In the genomic region with DNA sequence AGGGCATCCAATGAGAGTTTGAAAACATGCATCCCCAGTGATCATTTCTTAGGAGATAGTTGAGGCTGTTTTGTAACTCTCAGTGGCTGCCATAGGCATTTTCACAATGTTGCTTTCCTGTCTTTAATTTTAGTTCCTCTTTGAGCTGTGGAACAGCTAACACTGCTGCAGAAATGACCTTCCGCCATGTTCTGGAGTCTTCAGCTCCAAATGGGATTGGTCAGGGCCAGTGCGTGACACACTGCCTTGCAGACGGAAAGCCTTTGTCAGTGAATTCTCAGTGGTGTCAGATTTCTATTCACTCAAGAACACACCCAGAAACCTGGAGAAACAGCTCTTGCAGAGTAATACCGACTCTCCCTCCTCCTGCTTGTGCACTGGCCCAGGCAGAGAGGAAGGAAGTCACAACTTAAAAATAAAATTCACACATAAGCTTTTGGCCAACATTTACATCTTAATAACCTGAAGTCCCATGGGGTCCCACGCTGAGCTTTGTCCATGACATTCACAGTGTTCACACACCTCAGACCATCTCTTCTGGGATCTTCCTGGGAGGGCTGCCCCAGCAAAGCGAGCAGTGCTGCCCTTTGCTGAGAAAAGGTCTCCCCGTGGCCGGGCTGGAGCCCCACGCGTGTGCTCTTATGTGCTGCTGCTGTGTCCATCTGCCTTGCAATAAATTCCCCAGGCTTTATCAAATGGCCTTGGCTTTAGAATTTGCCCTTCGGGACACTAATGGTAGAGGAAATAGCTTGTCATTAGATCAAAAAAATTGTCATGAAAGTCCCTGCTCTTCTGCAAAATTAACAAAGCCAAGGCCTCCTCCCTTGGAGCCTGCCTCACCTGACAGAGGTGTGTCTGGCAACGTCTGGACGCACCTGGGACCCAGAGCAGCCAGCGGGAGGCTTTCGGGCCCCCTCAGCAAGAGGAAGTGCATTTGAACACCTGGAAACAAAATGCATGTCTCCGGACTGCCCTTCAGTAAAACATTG, we compare ENCODE assay signal across 9 cellular contexts.
DNase-seq lines count a peak whose midpoint lies in the region; ATAC-seq, FAIRE-seq and TF ChIP-seq lines count a peak whose summit lies in the region.
"Had no signal": no experiment of that assay in that cellular context is flagged by ENCODE, and none has a peak within 500 bp of the region (broad histone marks: within the 10 kb centered on the region; RNA-seq: fewer than 3 reads in every experiment).

No MANE protein-coding gene starts in this region.

- peak overlapping the region; percentile 61 for H2AFZ ChIP-seq in endothelial cell of umbilical vein (ENCODE audit: low read depth, low read length)

- CTCF ChIA-PET in endothelial cell of umbilical vein (lab: Charles Lee), result interaction anchor here (0.9 to 1.2 kb wide), 4 partner anchors 16 to 107 kb away, joined by 3 to 4 read pairs (median 3); no protein-coding TSS in a partner anchor
- CTCF ChIA-PET in naive thymus-derived CD4-positive, alpha-beta T cell (lab: Charles Lee), result no interaction called here

- TF ChIP-seq CTCF in endothelial cell of umbilical vein (IDR thresholded peaks at IDR 0.05; ENCODE audit: extremely low read depth in 1 of 2, insufficient read depth in 1 of 2, low read depth in 1 of 2, low read length in 2 of 2), result no peak

- H3K9me3 Mint-ChIP-seq in naive thymus-derived CD4-positive, alpha-beta T cell, result no peaks in the 10 kb centered on the region
- H3K9me3 Mint-ChIP-seq: activated naive CD8-positive, alpha-beta T cell treated with anti-CD3 and anti-CD28 coated beads, Interleukin-2, amount 10 ng/mL, durations not matched to agents 7 days and 5 days had no signal

- H4K20me1 ChIP-seq in endothelial cell of umbilical vein (replicated peaks; ENCODE audit: control insufficient read depth, extremely low read depth, insufficient read depth, low read length), result no peaks in the 10 kb centered on the region

- H3K9me1 ChIP-seq in endothelial cell of umbilical vein (replicated peaks; ENCODE audit: control insufficient read depth, extremely low read depth, insufficient read depth, low read length), result no peaks in the 10 kb centered on the region

- H3K4me2 ChIP-seq in endothelial cell of umbilical vein (ENCODE audit: insufficient read depth, low read length), result no peak overlapping the region

- BruUV-seq in endothelial cell of umbilical vein (replicated peaks; lab: Mats Ljungman, UMichigan), result no TSS peak

- H3K4me1 Mint-ChIP-seq in naive thymus-derived CD4-positive, alpha-beta T cell, result peaks cover 4 to 25% (median 16%) of the 10 kb centered on the region in 7 donors

- no peak overlapping the region for H3K4me3 ChIP-seq in endothelial cell of umbilical vein (replicated peaks in 1 of 3; ENCODE audit: insufficient read depth in 1 of 3, low read depth in 1 of 3, low read length in 3 of 3)
- H3K4me3 ChIP-seq in naive thymus-derived CD4-positive, alpha-beta T cell (ENCODE audit: low read length), result no peak overlapping the region

- DNase-seq in NCI-H2227 (lab: John Stamatoyannopoulos, UW; ENCODE audit: unreplicated experiment) (peak; percentile 42), NCI-H2227 treated with DMSO at 0.1 percent for 48 hours (lab: John Stamatoyannopoulos, UW) (no peak), NCI-H526 (lab: John Stamatoyannopoulos, UW) (peak; percentile 34 to 36), endothelial cell of umbilical vein (ENCODE audit: low read depth, low spot score) (peak; percentile 47), NCI-H82 treated with DMSO at 0.1 percent for 48 hours (lab: John Stamatoyannopoulos, UW; ENCODE audit: unreplicated experiment) (no peak)
- DNase-seq in naive thymus-derived CD4-positive, alpha-beta T cell, result no peak
- no peak for DNase-seq in activated effector memory CD4-positive, alpha-beta T cell treated with anti-CD3 and anti-CD28 coated beads, Interleukin-2, amount 50 U/mL, for 16 hours
- DNase-seq: activated naive CD8-positive, alpha-beta T cell treated with anti-CD3 and anti-CD28 coated beads, Interleukin-2, amount 10 ng/mL, durations not matched to agents 7 days and 5 days had no signal

- dilution Hi-C loops in endothelial cell of umbilical vein (cut with MboI; ENCODE audit: extremely low pct_ligation_motif_present, low sequenced_read_pairs), result no loop called here

- H3K4me1 ChIP-seq in endothelial cell of umbilical vein (ENCODE audit: control insufficient read depth, extremely low read depth, insufficient read depth, low read length), result peaks cover 13% of the 10 kb centered on the region
- H3K4me1 ChIP-seq in naive thymus-derived CD4-positive, alpha-beta T cell (ENCODE audit: control insufficient read depth in 2 of 2, insufficient read depth in 2 of 2, low read length in 2 of 2), result no peaks in the 10 kb centered on the region

- no peaks in the 10 kb centered on the region for H3K36me3 ChIP-seq in endothelial cell of umbilical vein (ENCODE audit: control insufficient read depth in 2 of 2, extremely low read depth in 1 of 2, insufficient read depth in 2 of 2, low read length in 2 of 2)
- no peaks in the 10 kb centered on the region for H3K36me3 ChIP-seq in naive thymus-derived CD4-positive, alpha-beta T cell (ENCODE audit: control insufficient read depth in 2 of 3, insufficient read depth in 3 of 3, low read length in 3 of 3)

- no peak overlapping the region for H3K27ac ChIP-seq in endothelial cell of umbilical vein (ENCODE audit: insufficient read depth, low read depth, low read length)
- H3K27ac ChIP-seq in naive thymus-derived CD4-positive, alpha-beta T cell (ENCODE audit: low read depth, low read length), result no peak overlapping the region

- H3K27ac Mint-ChIP-seq in naive thymus-derived CD4-positive, alpha-beta T cell, result no peak overlapping the region
- H3K27ac Mint-ChIP-seq: activated naive CD8-positive, alpha-beta T cell treated with anti-CD3 and anti-CD28 coated beads, Interleukin-2, amount 10 ng/mL, durations not matched to agents 7 days and 5 days had no signal

- ATAC-seq in HG03025 (IDR thresholded peaks at IDR 0.05; ENCODE audit: low FRiP score, unreplicated experiment), result peak; percentile 82
- peak; percentile 83 for ATAC-seq in naive thymus-derived CD4-positive, alpha-beta T cell

- POLR2A ChIA-PET in endothelial cell of umbilical vein (lab: Charles Lee), result no interaction called here
- POLR2A ChIA-PET in naive thymus-derived CD4-positive, alpha-beta T cell (lab: Charles Lee), result no interaction called here

- H3K27me3 ChIP-seq in endothelial cell of umbilical vein (ENCODE audit: control insufficient read depth in 2 of 2, insufficient read depth in 2 of 2, low read length in 2 of 2), result no peaks in the 10 kb centered on the region
- H3K27me3 ChIP-seq in naive thymus-derived CD4-positive, alpha-beta T cell (ENCODE audit: control insufficient read depth in 2 of 2, insufficient read depth in 2 of 2, low read length in 2 of 2), result no peaks in the 10 kb centered on the region

- H3K4me3 Mint-ChIP-seq in naive thymus-derived CD4-positive, alpha-beta T cell, result no peak overlapping the region
- H3K4me3 Mint-ChIP-seq: activated naive CD8-positive, alpha-beta T cell treated with anti-CD3 and anti-CD28 coated beads, Interleukin-2, amount 10 ng/mL, durations not matched to agents 7 days and 5 days had no signal

- no peak overlapping the region for H3K9ac ChIP-seq in endothelial cell of umbilical vein (replicated peaks; ENCODE audit: extremely low read depth, insufficient read depth, low read length)

- intact Hi-C loops in endothelial cell of umbilical vein (cut with micrococcal nuclease), result no loop called here
- intact Hi-C loops in naive thymus-derived CD4-positive, alpha-beta T cell (cut with micrococcal nuclease), result no loop called here

- peaks cover 0 to 3% (median 0%) of the 10 kb centered on the region in 5 donors for H3K27me3 Mint-ChIP-seq in naive thymus-derived CD4-positive, alpha-beta T cell
- H3K27me3 Mint-ChIP-seq: activated naive CD8-positive, alpha-beta T cell treated with anti-CD3 and anti-CD28 coated beads, Interleukin-2, amount 10 ng/mL, durations not matched to agents 7 days and 5 days had no signal

- no peak for FAIRE-seq in endothelial cell of umbilical vein (lab: Jason Lieb, UNC)

- no peaks in the 10 kb centered on the region for H3K79me2 ChIP-seq in endothelial cell of umbilical vein (ENCODE audit: control insufficient read depth, insufficient read depth, low read length)

- TF ChIP-seq POLR2A in endothelial cell of umbilical vein (IDR thresholded peaks at IDR 0.05; ENCODE audit: low read depth, low read length), result no peak

- no peaks in the 10 kb centered on the region for H3K36me3 Mint-ChIP-seq in naive thymus-derived CD4-positive, alpha-beta T cell
- H3K36me3 Mint-ChIP-seq: activated naive CD8-positive, alpha-beta T cell treated with anti-CD3 and anti-CD28 coated beads, Interleukin-2, amount 10 ng/mL, durations not matched to agents 7 days and 5 days had no signal

- no peaks in the 10 kb centered on the region for H3K9me3 ChIP-seq in endothelial cell of umbilical vein (replicated peaks; ENCODE audit: control insufficient read depth, insufficient read depth, low read length)
- no peaks in the 10 kb centered on the region for H3K9me3 ChIP-seq in naive thymus-derived CD4-positive, alpha-beta T cell (ENCODE audit: control insufficient read depth in 2 of 3, low read length in 3 of 3)

TF ChIP-seq in endothelial cell of umbilical vein, 7 proteins besides CTCF, POLR2A, EP300 and RAD21:
- no peak for TF ChIP-seq FOS (IDR thresholded peaks at IDR 0.05; ENCODE audit: borderline replicate concordance, insufficient read depth, low read length)
TF ChIP-seq in endothelial cell of umbilical vein: peak in this region for 0.

Comparison
In these comparisons a context has a peak if more than half of its experiments do, and no peak if none do; other contexts are left out.
1. DNase-seq: peak in NCI-H2227 (single experiment), NCI-H526 (2 of 2) and endothelial cell of umbilical vein (single experiment); none in NCI-H2227 treated with DMSO at 0.1 percent for 48 hours (single experiment), naive thymus-derived CD4-positive, alpha-beta T cell (0 of 9), NCI-H82 treated with DMSO at 0.1 percent for 48 hours (single experiment) and activated effector memory CD4-positive, alpha-beta T cell treated with anti-CD3 and anti-CD28 coated beads, Interleukin-2, amount 50 U/mL, for 16 hours (single experiment).